19 cellular contexts compared by ENCODE assay signal in genomic region chr3:14181253-14181652, GRCh38.
"Had no signal": no experiment of that assay in that cellular context is flagged by ENCODE, and none has a peak within 500 bp of the region (broad histone marks: within the 10 kb centered on the region; RNA-seq: fewer than 3 reads in every experiment).

No MANE protein-coding gene starts in this region.

- H3K9me3 Mint-ChIP-seq: activated naive CD4-positive, alpha-beta T cell treated with anti-CD3 and anti-CD28 coated beads, Interleukin-2, amount 50 U/mL, for 72 hours; central memory CD8-positive, alpha-beta T cell; naive thymus-derived CD8-positive, alpha-beta T cell; WTC11 had no signal

- DNase-seq: activated T-cell treated with anti-CD3 and anti-CD28 coated beads, Interleukin-2, amount 50 U/mL, for 1 hour; colonic mucosa; gastrocnemius medialis; hippocampal formation; left ventricle myocardium inferior; naive thymus-derived CD8-positive, alpha-beta T cell; occipital lobe; posterior cingulate gyrus; retina; stimulated activated CD4-positive, alpha-beta T cell treated with anti-CD3 and anti-CD28 coated beads, Interleukin-2, amount 100 ng/mL, for 48 hours; stimulated activated naive CD4-positive, alpha-beta T cell; T1000; upper lobe of left lung had no signal

- H3K27ac Mint-ChIP-seq: activated naive CD4-positive, alpha-beta T cell treated with anti-CD3 and anti-CD28 coated beads, Interleukin-2, amount 50 U/mL, for 72 hours; WTC11 had no signal

- H3K27me3 ChIP-seq: breast epithelium, colonic mucosa, esophagus muscularis mucosa, gastrocnemius medialis, upper lobe of left lung had no signal

- H3K9me3 ChIP-seq: breast epithelium, colonic mucosa, esophagus muscularis mucosa, gastrocnemius medialis, left ventricle myocardium inferior, thoracic aorta, upper lobe of left lung had no signal

- H3K27me3 Mint-ChIP-seq: central memory CD8-positive, alpha-beta T cell; naive thymus-derived CD8-positive, alpha-beta T cell had no signal

- H3K4me3 ChIP-seq: breast epithelium, colonic mucosa, esophagus muscularis mucosa, gastrocnemius medialis, left ventricle myocardium inferior, thoracic aorta, upper lobe of left lung had no signal

- H3K27ac ChIP-seq: breast epithelium, colonic mucosa, esophagus muscularis mucosa, left ventricle myocardium inferior, thoracic aorta, upper lobe of left lung had no signal

- H3K4me3 Mint-ChIP-seq: central memory CD8-positive, alpha-beta T cell; WTC11 had no signal

- H3K4me1 ChIP-seq: breast epithelium had no signal
